11 cellular contexts compared by ENCODE assay signal in the genomic region with DNA sequence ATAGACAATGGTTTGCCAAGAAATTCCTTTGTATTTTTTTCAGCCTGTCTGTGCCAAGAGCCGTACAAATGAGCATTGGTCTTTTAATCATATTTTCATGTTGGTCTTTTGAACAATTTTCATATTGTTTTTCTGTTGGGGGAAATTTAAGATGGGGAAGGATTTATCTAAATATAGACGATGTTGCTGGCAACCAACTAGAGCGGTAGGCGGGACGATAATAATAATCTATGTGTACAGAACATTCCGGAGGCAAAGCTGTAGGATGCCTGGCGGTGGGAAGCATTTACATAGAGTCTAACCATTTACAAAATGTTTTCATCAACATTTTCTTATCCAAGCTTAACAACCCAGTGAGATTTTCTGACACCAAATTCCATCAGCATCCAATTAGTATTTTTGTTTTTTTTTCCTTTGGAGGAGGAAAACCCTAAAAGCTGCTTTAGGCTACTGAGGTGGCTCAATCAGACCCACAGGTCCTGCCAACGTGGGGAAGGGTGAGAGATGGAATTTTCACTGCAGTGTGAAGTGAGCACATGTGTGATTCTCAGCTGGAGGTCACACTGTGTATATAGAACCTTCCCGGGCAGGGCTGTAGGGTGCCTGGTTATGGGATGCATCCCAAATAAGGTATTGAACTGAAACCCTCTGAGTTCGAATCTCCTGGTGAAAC. TPM values are rescaled to one million over a fixed set of nuclear protein-coding genes. Genes with fewer than 3 reads are reported as not detected.
DNase-seq lines count a peak whose midpoint lies in the region; ATAC-seq and TF ChIP-seq lines count a peak whose summit lies in the region.
"Had no signal": no experiment of that assay in that cellular context is flagged by ENCODE, and none has a peak within 500 bp of the region (broad histone marks: within the 10 kb centered on the region; RNA-seq: fewer than 3 reads in every experiment).

No MANE protein-coding gene starts in this region.

- TF ChIP-seq CTCF in right atrium auricular region (IDR thresholded peaks at IDR 0.05), result no peak
- no peak for TF ChIP-seq CTCF in natural killer cell (IDR thresholded peaks at IDR 0.05)
- TF ChIP-seq CTCF in upper lobe of right lung (IDR thresholded peaks at IDR 0.05), result no peak

- no peak for DNase-seq in right atrium auricular region (ENCODE audit: low spot score)
- DNase-seq in left ventricle myocardium superior, result no peak
- DNase-seq in central memory CD8-positive, alpha-beta T cell (ENCODE audit: low spot score in 2 of 2), result no peak
- DNase-seq in natural killer cell, result no peak
- no peak for DNase-seq in upper lobe of right lung
- DNase-seq in KBM-7, result no peak
- no peak for DNase-seq in SHP77 (lab: John Stamatoyannopoulos, UW)
- DNase-seq in NCI-H1694 (lab: John Stamatoyannopoulos, UW), result no peak
- DNase-seq: activated B cell treated with CpG ODN at 0.5 μM for 24 hours; cerebellar nuclear complex; NK-92 treated with Interleukin-12 subunit alpha and Interleukin-12 subunit beta, amount 100 ng/mL, for 24 hours had no signal

- peaks cover 0 to 45% of the 10 kb centered on the region in 2 donors for H3K4me1 ChIP-seq in right atrium auricular region
- H3K4me1 ChIP-seq in upper lobe of right lung, result peaks cover 31% of the 10 kb centered on the region

- no peaks in the 10 kb centered on the region for H3K27me3 Mint-ChIP-seq in central memory CD8-positive, alpha-beta T cell
- H3K27me3 Mint-ChIP-seq in natural killer cell (ENCODE audit: low read depth in 2 of 2), result no peaks in the 10 kb centered on the region

- intact Hi-C loops in left ventricle myocardium superior (cut with micrococcal nuclease), result no loop called here
- intact Hi-C loops in natural killer cell (cut with micrococcal nuclease), result no loop called here
- intact Hi-C loops in upper lobe of right lung (cut with DNase I), result no loop called here

- H3K4me3 ChIP-seq in right atrium auricular region (peak overlapping the region; percentile 21 to 33), upper lobe of right lung (no peak overlapping the region)

- H3K27ac ChIP-seq in right atrium auricular region (peak overlapping the region; percentile 71 to 78), upper lobe of right lung (peak overlapping the region; percentile 75)

- ATAC-seq in left ventricle myocardium superior (no peak), natural killer cell (no peak), upper lobe of right lung (no peak)
- ATAC-seq in central memory CD8-positive, alpha-beta T cell (replicated peaks; ENCODE audit: extremely low read depth, poor library complexity, severe bottlenecking), result no peak

- no peaks in the 10 kb centered on the region for H3K27me3 ChIP-seq in right atrium auricular region
- H3K27me3 ChIP-seq in upper lobe of right lung, result no peaks in the 10 kb centered on the region

- H3K9me3 ChIP-seq in right atrium auricular region, result no peaks in the 10 kb centered on the region
- no peaks in the 10 kb centered on the region for H3K9me3 ChIP-seq in upper lobe of right lung

- in situ Hi-C loops in KBM-7 (cut with MboI; ENCODE audit: low pct_unique_long_range_greater_than_20kb, low sequenced_read_pairs), result no loop called here

- H3K36me3 ChIP-seq in right atrium auricular region, result no peaks in the 10 kb centered on the region
- no peaks in the 10 kb centered on the region for H3K36me3 ChIP-seq in upper lobe of right lung

- H3K4me3 Mint-ChIP-seq in central memory CD8-positive, alpha-beta T cell, result no peak overlapping the region
- no peak overlapping the region for H3K4me3 Mint-ChIP-seq in natural killer cell
- H3K4me3 Mint-ChIP-seq: activated B cell treated with CpG ODN at 0.5 μM for 24 hours had no signal

- H3K36me3 Mint-ChIP-seq in central memory CD8-positive, alpha-beta T cell (ENCODE audit: insufficient read depth), result peaks cover 5% of the 10 kb centered on the region
- H3K36me3 Mint-ChIP-seq in natural killer cell, result no peaks in the 10 kb centered on the region

- H3K27ac Mint-ChIP-seq in central memory CD8-positive, alpha-beta T cell (ENCODE audit: low read depth), result peak overlapping the region; percentile 73
- peak overlapping the region; percentile 86 to 96 for H3K27ac Mint-ChIP-seq in natural killer cell
- H3K27ac Mint-ChIP-seq: activated B cell treated with CpG ODN at 0.5 μM for 24 hours had no signal

- no peaks in the 10 kb centered on the region for H3K9me3 Mint-ChIP-seq in central memory CD8-positive, alpha-beta T cell
- no peaks in the 10 kb centered on the region for H3K9me3 Mint-ChIP-seq in natural killer cell
- H3K9me3 Mint-ChIP-seq: activated B cell treated with CpG ODN at 0.5 μM for 24 hours had no signal

- H3K4me1 Mint-ChIP-seq in central memory CD8-positive, alpha-beta T cell, result peaks cover 13% of the 10 kb centered on the region
- peaks cover 7 to 25% of the 10 kb centered on the region in 2 donors for H3K4me1 Mint-ChIP-seq in natural killer cell

RNA-seq across cellular contexts. Expression of gene SEC14L1, which starts 11.7 kb away (rescaled TPM):
- total RNA-seq in right atrium auricular region (10 to 100 TPM; 48.2 to 54.0 TPM), left ventricle myocardium superior (71.4 TPM), natural killer cell (100 to 1,000 TPM; 129 to 160 (median 129) TPM), upper lobe of right lung (144 TPM)
